In the genomic region with DNA sequence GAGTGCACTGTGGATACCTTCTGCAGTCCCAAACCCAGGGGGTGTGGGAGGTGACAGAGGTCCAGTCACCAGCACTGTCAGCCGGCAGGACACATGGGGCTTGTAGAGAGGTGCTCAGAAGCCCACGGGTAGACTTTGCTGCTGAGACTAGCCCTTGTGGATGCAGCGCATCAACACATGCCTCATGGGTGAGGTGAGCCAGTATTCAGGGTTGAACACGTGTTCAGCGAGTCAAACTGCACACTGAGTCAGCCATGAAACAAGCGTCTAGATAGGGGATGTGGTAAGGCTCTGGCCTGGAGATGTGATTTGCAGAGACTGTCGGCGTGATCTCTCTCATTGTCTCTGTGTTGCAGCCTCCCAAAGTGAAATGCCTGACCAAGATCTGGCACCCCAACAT, we compare ENCODE assay signal across 10 cellular contexts. TPM values are rescaled to one million over a fixed set of nuclear protein-coding genes. Genes with fewer than 3 reads are reported as not detected.
DNase-seq lines count a peak whose midpoint lies in the region; ATAC-seq and TF ChIP-seq lines count a peak whose summit lies in the region.
"Had no signal": no experiment of that assay in that cellular context is flagged by ENCODE, and none has a peak within 500 bp of the region (broad histone marks: within the 10 kb centered on the region; RNA-seq: fewer than 3 reads in every experiment).

No MANE protein-coding gene starts in this region.

- BruUV-seq in MCF 10A (replicated peaks; lab: Mats Ljungman, UMichigan) = no TSS peak

- H3K4me3 Mint-ChIP-seq in MCF 10A (ENCODE audit: unreplicated experiment) = no peak overlapping the region
- H3K4me3 Mint-ChIP-seq in activated naive CD8-positive, alpha-beta T cell treated with anti-CD3 and anti-CD28 coated beads, Interleukin-2, amount 50 U/mL, for 24 hours = peak overlapping the region; percentile 35

- H3K27me3 ChIP-seq in breast epithelium (no peaks in the 10 kb centered on the region), osteoblast (ENCODE audit: insufficient read depth, low read length) (no peaks in the 10 kb centered on the region)
- H3K27me3 ChIP-seq: hepatocyte had no signal

- H2AFZ ChIP-seq in osteoblast (ENCODE audit: low read length) = no peak overlapping the region
- H2AFZ ChIP-seq: hepatocyte had no signal

- no peak for TF ChIP-seq POLR2A in breast epithelium (IDR thresholded peaks at IDR 0.05)

- no peak overlapping the region for H3K27ac ChIP-seq in breast epithelium
- H3K27ac ChIP-seq in osteoblast (ENCODE audit: low read depth, low read length) = no peak overlapping the region
- H3K27ac ChIP-seq: hepatocyte had no signal

- no peak overlapping the region for H3K4me2 ChIP-seq in osteoblast (ENCODE audit: insufficient read depth, low read length)
- H3K4me2 ChIP-seq: hepatocyte had no signal

- peak; percentile 97 for ATAC-seq in activated naive CD8-positive, alpha-beta T cell treated with anti-CD3 and anti-CD28 coated beads, Interleukin-2, amount 50 U/mL, for 24 hours

- peaks cover 12% of the 10 kb centered on the region for H3K4me1 Mint-ChIP-seq in MCF 10A (ENCODE audit: insufficient read depth, unreplicated experiment)
- H3K4me1 Mint-ChIP-seq in activated naive CD8-positive, alpha-beta T cell treated with anti-CD3 and anti-CD28 coated beads, Interleukin-2, amount 50 U/mL, for 24 hours = peaks cover 40% of the 10 kb centered on the region

- DNase-seq in MCF 10A (ENCODE audit: unreplicated experiment) = peak; percentile 24
- DNase-seq in breast epithelium (ENCODE audit: low spot score in 2 of 2) = no peak
- DNase-seq in activated naive CD8-positive, alpha-beta T cell treated with anti-CD3 and anti-CD28 coated beads, Interleukin-2, amount 50 U/mL, for 24 hours = peak; percentile 38
- peak; percentile 93 for DNase-seq in osteoblast (ENCODE audit: insufficient read length, low spot score, missing footprints)
- no peak for DNase-seq in H4 (ENCODE audit: low spot score)
- no peak for DNase-seq in NCI-H524 treated with DMSO at 0.1 percent for 48 hours (lab: John Stamatoyannopoulos, UW)
- DNase-seq in UCSD-AML1 (lab: John Stamatoyannopoulos, UW; ENCODE audit: unreplicated experiment) = no peak
- no peak for DNase-seq in OCI-M2 (lab: John Stamatoyannopoulos, UW; ENCODE audit: unreplicated experiment)
- DNase-seq: cerebellar nuclear complex had no signal

- POLR2A ChIA-PET in MCF 10A (lab: Yijun Ruan, JAX) = no interaction called here

- H3K9me3 ChIP-seq in breast epithelium (no peaks in the 10 kb centered on the region), osteoblast (ENCODE audit: low read depth, low read length) (no peaks in the 10 kb centered on the region)

- H4K20me1 ChIP-seq in osteoblast (ENCODE audit: insufficient read depth, low read length) = peaks cover 11% of the 10 kb centered on the region

- H3K27ac Mint-ChIP-seq in MCF 10A (ENCODE audit: low read depth, unreplicated experiment) = no peak overlapping the region
- peak overlapping the region; percentile 63 for H3K27ac Mint-ChIP-seq in activated naive CD8-positive, alpha-beta T cell treated with anti-CD3 and anti-CD28 coated beads, Interleukin-2, amount 50 U/mL, for 24 hours

- no peak for TF ChIP-seq CTCF in MCF 10A (IDR thresholded peaks at IDR 0.05; ENCODE audit: unreplicated experiment)
- no peak for TF ChIP-seq CTCF in breast epithelium (IDR thresholded peaks at IDR 0.05)
- no peak for TF ChIP-seq CTCF in osteoblast (IDR thresholded peaks at IDR 0.05; ENCODE audit: extremely low read depth, low read depth, low read length)

- no peaks in the 10 kb centered on the region for H3K27me3 Mint-ChIP-seq in MCF 10A (ENCODE audit: insufficient read depth, unreplicated experiment)
- no peaks in the 10 kb centered on the region for H3K27me3 Mint-ChIP-seq in activated naive CD8-positive, alpha-beta T cell treated with anti-CD3 and anti-CD28 coated beads, Interleukin-2, amount 50 U/mL, for 24 hours

- intact Hi-C loops in MCF 10A (cut with micrococcal nuclease) = no loop called here
- intact Hi-C loops in breast epithelium (cut with DNase I; ENCODE audit: low total_unique reads) = no loop called here

- peaks cover 65% of the 10 kb centered on the region for H3K36me3 Mint-ChIP-seq in MCF 10A (ENCODE audit: insufficient read depth, unreplicated experiment)
- H3K36me3 Mint-ChIP-seq in activated naive CD8-positive, alpha-beta T cell treated with anti-CD3 and anti-CD28 coated beads, Interleukin-2, amount 50 U/mL, for 24 hours (ENCODE audit: low read depth) = peaks cover 36% of the 10 kb centered on the region

- H3K79me2 ChIP-seq in osteoblast (ENCODE audit: insufficient read depth, low read length) = peaks cover 5% of the 10 kb centered on the region
- H3K79me2 ChIP-seq: hepatocyte had no signal

- H3K36me3 ChIP-seq in breast epithelium (no peaks in the 10 kb centered on the region), osteoblast (ENCODE audit: insufficient read depth, low read length) (peaks cover 13% of the 10 kb centered on the region)

- no peaks in the 10 kb centered on the region for H3K9me3 Mint-ChIP-seq in MCF 10A (ENCODE audit: unreplicated experiment)
- no peaks in the 10 kb centered on the region for H3K9me3 Mint-ChIP-seq in activated naive CD8-positive, alpha-beta T cell treated with anti-CD3 and anti-CD28 coated beads, Interleukin-2, amount 50 U/mL, for 24 hours

- H3K4me1 ChIP-seq in breast epithelium (no peaks in the 10 kb centered on the region), osteoblast (ENCODE audit: insufficient read depth, low read length) (peaks cover 7% of the 10 kb centered on the region)

- H3K4me3 ChIP-seq in breast epithelium (no peak overlapping the region), osteoblast (ENCODE audit: insufficient read depth, low read length) (no peak overlapping the region)
- H3K4me3 ChIP-seq: hepatocyte had no signal

- CTCF ChIA-PET in MCF 10A (lab: Yijun Ruan, JAX) = no interaction called here

RNA-seq across cellular contexts. Expression of gene SCLY, which starts 35.8 kb away (rescaled TPM):
- total RNA-seq in MCF 10A (2022) (40.1 and 40.4 TPM in 2 replicates), breast epithelium (10 to 100 TPM; 11.2 to 16.7 (median 12.1) TPM), osteoblast (11.6 and 12.4 TPM in 2 replicates)
- total RNA-seq in H4 (2014; rRNA removed; shearing (Covaris generic)) = 19.6 and 20.5 TPM in 2 replicates

RNA-seq across cellular contexts. Expression of gene UBE2F, which starts 58.2 kb away (rescaled TPM):
- total RNA-seq in MCF 10A (2022) (116 and 125 TPM in 2 replicates), breast epithelium (10 to 100 TPM; 62.6 to 66.9 (median 64.0) TPM), osteoblast (39.8 and 45.1 TPM in 2 replicates)
- 94.2 and 98.5 TPM in 2 replicates for total RNA-seq in H4 (2014; rRNA removed; shearing (Covaris generic))

Comparison
In these comparisons a context has a peak if more than half of its experiments do, and no peak if none do; other contexts are left out.
1. DNase-seq: peak in MCF 10A (single experiment), activated naive CD8-positive, alpha-beta T cell treated with anti-CD3 and anti-CD28 coated beads, Interleukin-2, amount 50 U/mL, for 24 hours (single experiment) and osteoblast (single experiment); none in breast epithelium (0 of 2), H4 (single experiment), NCI-H524 treated with DMSO at 0.1 percent for 48 hours (single experiment), UCSD-AML1 (single experiment) and OCI-M2 (single experiment).